ENCODE assay signal across 8 cellular contexts in the genomic region with DNA sequence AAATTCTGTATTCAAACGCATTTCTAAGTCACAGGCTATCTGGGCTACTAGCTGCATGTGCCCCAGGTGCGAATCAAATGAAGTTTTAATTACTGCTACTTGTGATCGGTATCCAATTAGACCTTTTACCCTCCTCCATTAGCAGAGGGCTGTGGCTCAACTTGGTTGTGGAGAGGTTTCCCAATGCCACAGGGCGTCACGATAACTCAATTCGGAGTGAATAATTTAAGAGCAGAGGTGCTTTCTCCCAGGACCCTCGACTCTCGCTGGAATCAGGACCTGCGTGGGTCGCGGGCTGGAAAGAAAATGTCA. TPM values are rescaled to one million over a fixed set of nuclear protein-coding genes. Genes with fewer than 3 reads are reported as not detected.
DNase-seq lines count a peak whose midpoint lies in the region; ATAC-seq and TF ChIP-seq lines count a peak whose summit lies in the region.

No MANE protein-coding gene starts in this region.

- ATAC-seq in HG03095 (IDR thresholded peaks at IDR 0.05; ENCODE audit: unreplicated experiment) = peak; percentile 16
- ATAC-seq in T-helper 17 cell = peak; percentile 8
- ATAC-seq in gastrocnemius medialis = peak; percentile 40 to 43

- DNase-seq in activated naive CD4-positive, alpha-beta T cell treated with anti-CD3 and anti-CD28 coated beads for 36 hours = no peak
- DNase-seq in activated naive CD4-positive, alpha-beta T cell (lab: John Stamatoyannopoulos, UW) = no peak
- DNase-seq in T-helper 17 cell (no peak), cardiac muscle cell (ENCODE audit: low read depth in 1 of 2, low spot score in 1 of 2) (no peak), gastrocnemius medialis (no peak), OCI-M1 (lab: John Stamatoyannopoulos, UW) (no peak)
- DNase-seq in effector CD4-positive, alpha-beta T cell = no peak

- H3K27ac Mint-ChIP-seq in activated naive CD4-positive, alpha-beta T cell treated with anti-CD3 and anti-CD28 coated beads for 36 hours = peak overlapping the region; percentile 95
- H3K27ac Mint-ChIP-seq in T-helper 17 cell = peak overlapping the region; percentile 96

- in situ Hi-C loops in gastrocnemius medialis (cut with MboI; ENCODE audit: low sequenced_read_pairs in 4 of 4) = no loop called here

- intact Hi-C loops in activated naive CD4-positive, alpha-beta T cell treated with anti-CD3 and anti-CD28 coated beads for 36 hours (cut with micrococcal nuclease) = loop anchor here (1.0 to 5.0 kb wide), 4 partner anchors 39 to 1958 kb away; partner anchors contain the start of genes GLO1, NFYA and OARD1
- intact Hi-C loops in gastrocnemius medialis (cut with DNase I; ENCODE audit: low total_unique reads) = no loop called here

- peak overlapping the region; percentile 85 for H3K27ac ChIP-seq in cardiac muscle cell
- H3K27ac ChIP-seq in gastrocnemius medialis = peak overlapping the region; percentile 92 to 99 (median 98)

- H3K4me1 ChIP-seq in cardiac muscle cell (ENCODE audit: low read depth) = no peaks in the 10 kb centered on the region
- peaks cover 14 to 17% of the 10 kb centered on the region in 2 donors for H3K4me1 ChIP-seq in gastrocnemius medialis

- no peaks in the 10 kb centered on the region for H3K36me3 Mint-ChIP-seq in activated naive CD4-positive, alpha-beta T cell treated with anti-CD3 and anti-CD28 coated beads for 36 hours (ENCODE audit: low read depth)
- H3K36me3 Mint-ChIP-seq in T-helper 17 cell (ENCODE audit: low read depth) = peaks cover 3% of the 10 kb centered on the region

- H3K36me3 ChIP-seq in cardiac muscle cell (no peaks in the 10 kb centered on the region), gastrocnemius medialis (peaks cover 0 to 10% of the 10 kb centered on the region in 2 donors)

- peak overlapping the region; percentile 55 for H3K4me3 ChIP-seq in cardiac muscle cell
- H3K4me3 ChIP-seq in gastrocnemius medialis = peak overlapping the region; percentile 66 to 96 (median 92)

- H3K27me3 ChIP-seq in cardiac muscle cell (no peaks in the 10 kb centered on the region), gastrocnemius medialis (no peaks in the 10 kb centered on the region)

- no peaks in the 10 kb centered on the region for H3K9me3 Mint-ChIP-seq in activated naive CD4-positive, alpha-beta T cell treated with anti-CD3 and anti-CD28 coated beads for 36 hours

- TF ChIP-seq POLR2A in gastrocnemius medialis (IDR thresholded peaks at IDR 0.05) = no peak

- H3K27me3 Mint-ChIP-seq in activated naive CD4-positive, alpha-beta T cell treated with anti-CD3 and anti-CD28 coated beads for 36 hours (ENCODE audit: low read depth) = no peaks in the 10 kb centered on the region
- no peaks in the 10 kb centered on the region for H3K27me3 Mint-ChIP-seq in T-helper 17 cell

- H3K4me3 Mint-ChIP-seq in activated naive CD4-positive, alpha-beta T cell treated with anti-CD3 and anti-CD28 coated beads for 36 hours = peak overlapping the region; percentile 93
- H3K4me3 Mint-ChIP-seq in T-helper 17 cell = peak overlapping the region; percentile 96

- CTCF ChIA-PET in activated naive CD4-positive, alpha-beta T cell treated with anti-CD3 and anti-CD28 coated beads for 36 hours (lab: Charles Lee) = interaction anchor here (0.6 to 2.7 kb wide), 4 partner anchors 12 to 234 kb away, joined by 3 to 10 read pairs (median 6); partner anchors contain the start of gene GLP1R

- H3K9me3 ChIP-seq in T-helper 17 cell (ENCODE audit: control insufficient read depth, low read length, poor library complexity, severe bottlenecking) (no peaks in the 10 kb centered on the region), cardiac muscle cell (ENCODE audit: low read depth) (no peaks in the 10 kb centered on the region), gastrocnemius medialis (no peaks in the 10 kb centered on the region)

- TF ChIP-seq CTCF in cardiac muscle cell (IDR thresholded peaks at IDR 0.05; ENCODE audit: low read depth, low read length) (no peak), gastrocnemius medialis (IDR thresholded peaks at IDR 0.05 in 4 of 5, conservative IDR thresholded peaks at IDR 0.05 in 1 of 5) (no peak)

- peaks cover 57% of the 10 kb centered on the region for H3K4me1 Mint-ChIP-seq in activated naive CD4-positive, alpha-beta T cell treated with anti-CD3 and anti-CD28 coated beads for 36 hours (ENCODE audit: low read depth)
- peaks cover 38% of the 10 kb centered on the region for H3K4me1 Mint-ChIP-seq in T-helper 17 cell

RNA-seq across cellular contexts. Expression of gene SAYSD1, which starts 0.6 kb away (rescaled TPM):
- total RNA-seq in activated naive CD4-positive, alpha-beta T cell treated with anti-CD3 and anti-CD28 coated beads for 36 hours = 10 to 100 TPM; 13.7 to 13.8 TPM
- total RNA-seq in T-helper 17 cell (10 to 100 TPM; 12.1 to 16.0 TPM), cardiac muscle cell (9.9 and 10.6 TPM in 2 replicates), gastrocnemius medialis (10 to 100 TPM in 2 of 4 donors, 1 to 10 TPM in 2; 6.4 to 12.9 (median 10.4) TPM)
- 9.9 and 12.4 TPM in 2 replicates for polyA plus RNA-seq in cardiac muscle cell
